8 cellular contexts compared by ENCODE assay signal in the genomic region with DNA sequence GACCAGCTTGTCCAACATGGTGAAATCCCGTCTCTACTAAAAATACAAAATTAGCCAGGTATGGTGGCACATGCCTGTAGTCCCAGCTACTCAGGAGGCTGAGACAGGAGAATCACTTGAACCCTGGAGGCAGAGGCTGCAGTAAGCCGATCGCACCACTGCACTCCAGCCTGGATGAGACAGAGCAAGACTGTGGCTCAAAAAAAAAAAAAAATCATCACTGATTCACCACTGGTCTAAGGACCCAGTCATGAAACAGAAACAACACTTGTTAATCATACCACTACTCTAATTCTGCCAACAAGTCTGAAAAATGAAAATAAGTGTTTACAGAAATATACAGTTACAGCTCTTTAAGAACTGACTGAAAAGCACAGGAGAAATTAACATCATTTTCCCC. TPM values are rescaled to one million over a fixed set of nuclear protein-coding genes. Genes with fewer than 3 reads are reported as not detected.
DNase-seq lines count a peak whose midpoint lies in the region; ATAC-seq lines count a peak whose summit lies in the region.
"Not testable (repeated sequence)": the region's sequence is repeated elsewhere in the genome, so short reads cannot be mapped to it uniquely, and the experiment has no call there.

No MANE protein-coding gene starts in this region.

- in situ Hi-C loops in ACHN (cut with HindIII; ENCODE audit: low pct_ligation_motif_present, low pct_unique_long_range_greater_than_20kb, low sequenced_read_pairs): not testable (repeated sequence)

- H3K27ac Mint-ChIP-seq in activated naive CD8-positive, alpha-beta T cell: peak overlapping the region; percentile 24

- not testable (repeated sequence) for H3K27me3 Mint-ChIP-seq in activated naive CD8-positive, alpha-beta T cell

- not testable (repeated sequence) for H3K36me3 Mint-ChIP-seq in activated naive CD8-positive, alpha-beta T cell

- not testable (repeated sequence) for H3K9me3 Mint-ChIP-seq in activated naive CD8-positive, alpha-beta T cell (ENCODE audit: low read depth)

- H3K4me1 Mint-ChIP-seq in activated naive CD8-positive, alpha-beta T cell (ENCODE audit: low read depth): peaks cover 70% of the 10 kb centered on the region

- DNase-seq in ACHN: peak; percentile 19
- peak; percentile 9 for DNase-seq in RPMI7951 (ENCODE audit: low read depth)
- DNase-seq in myocyte (ENCODE audit: low read depth): peak; percentile 12

- ATAC-seq in GM18858 (IDR thresholded peaks at IDR 0.05; ENCODE audit: unreplicated experiment) (peak; percentile 90), GM21390 (IDR thresholded peaks at IDR 0.05; ENCODE audit: unreplicated experiment) (peak; percentile 86), HG02870 (IDR thresholded peaks at IDR 0.05; ENCODE audit: unreplicated experiment) (peak; percentile 84), HG03439 (IDR thresholded peaks at IDR 0.05; ENCODE audit: unreplicated experiment) (peak; percentile 83)

- peak overlapping the region; percentile 10 for H3K4me3 Mint-ChIP-seq in activated naive CD8-positive, alpha-beta T cell

RNA-seq across cellular contexts. Expression of a gene that starts 12.7 kb away (rescaled TPM):
- 117 and 143 TPM in 2 replicates for total RNA-seq in RPMI7951 (2014; rRNA removed; shearing (Covaris generic))
- 150 and 167 TPM in 2 replicates for total RNA-seq in myocyte
- polyA plus RNA-seq in myocyte (2012): 63.5 TPM

Comparison
In these comparisons a context has a peak if more than half of its experiments do, and no peak if none do; other contexts are left out.
1. Peak in every context shown above with its lines: DNase-seq and ATAC-seq.